ENCODE assay signal across 7 cellular contexts in genomic region chr11:46669606-46670243, GRCh38. TPM values are rescaled to one million over a fixed set of nuclear protein-coding genes. Genes with fewer than 3 reads are reported as not detected.
DNase-seq lines count a peak whose midpoint lies in the region; ATAC-seq and TF ChIP-seq lines count a peak whose summit lies in the region.
"Had no signal": no experiment of that assay in that cellular context is flagged by ENCODE, and none has a peak within 500 bp of the region (broad histone marks: within the 10 kb centered on the region; RNA-seq: fewer than 3 reads in every experiment).

No MANE protein-coding gene starts in this region.

- H4K20me1 ChIP-seq in DOHH2 (ENCODE audit: control insufficient read depth, insufficient read depth, low read depth, low read length) = no peaks in the 10 kb centered on the region
- H4K20me1 ChIP-seq in OCI-LY3 (ENCODE audit: insufficient read depth, low read length) = no peaks in the 10 kb centered on the region
- no peaks in the 10 kb centered on the region for H4K20me1 ChIP-seq in hepatocyte (ENCODE audit: insufficient read depth, poor library complexity, severe bottlenecking)

- no peak overlapping the region for H3K9ac ChIP-seq in OCI-LY3 (ENCODE audit: low read length)

- H3K4me3 ChIP-seq in DOHH2 (ENCODE audit: low read length) (no peak overlapping the region), OCI-LY3 (ENCODE audit: low read length) (no peak overlapping the region), hepatocyte (no peak overlapping the region), coronary artery (no peak overlapping the region)

- H3K4me2 ChIP-seq in DOHH2 (ENCODE audit: low read length) = no peak overlapping the region
- H3K4me2 ChIP-seq in OCI-LY3 (ENCODE audit: low read length) = no peak overlapping the region
- no peak overlapping the region for H3K4me2 ChIP-seq in hepatocyte

- H3K36me3 ChIP-seq in DOHH2 (ENCODE audit: control insufficient read depth, low read length) (peaks cover 60% of the 10 kb centered on the region), OCI-LY3 (replicated peaks; ENCODE audit: low read depth, low read length) (peaks cover 4% of the 10 kb centered on the region), hepatocyte (replicated peaks; ENCODE audit: insufficient read depth, low read depth) (peaks cover 5% of the 10 kb centered on the region)

- peak; percentile 48 for TF ChIP-seq CTCF in DOHH2 (IDR thresholded peaks at IDR 0.05; ENCODE audit: low read depth, low read length, poor library complexity, severe bottlenecking)
- peak; percentile 41 for TF ChIP-seq CTCF in OCI-LY3 (IDR thresholded peaks at IDR 0.05; ENCODE audit: low read depth, low read length)
- TF ChIP-seq CTCF in hepatocyte (IDR thresholded peaks at IDR 0.05; ENCODE audit: poor library complexity) = peak; percentile 16
- no peak for TF ChIP-seq CTCF in coronary artery (IDR thresholded peaks at IDR 0.05)

- H3K9me2 ChIP-seq in DOHH2 (replicated peaks; ENCODE audit: control insufficient read depth, low read length) (no peaks in the 10 kb centered on the region), hepatocyte (replicated peaks; ENCODE audit: insufficient read depth) (no peaks in the 10 kb centered on the region)

- no peaks in the 10 kb centered on the region for H3F3A ChIP-seq in DOHH2 (ENCODE audit: control insufficient read depth, insufficient read depth)

- H2AFZ ChIP-seq in OCI-LY3 (ENCODE audit: low read depth, low read length) = no peak overlapping the region
- H2AFZ ChIP-seq in hepatocyte = no peak overlapping the region

- H3K27me3 ChIP-seq in DOHH2 (ENCODE audit: control insufficient read depth, low read length) (no peaks in the 10 kb centered on the region), OCI-LY3 (ENCODE audit: low read depth, low read length) (no peaks in the 10 kb centered on the region), hepatocyte (no peaks in the 10 kb centered on the region)

- DNase-seq in hepatocyte (ENCODE audit: low spot score) = no peak
- no peak for DNase-seq in NCI-H1417 treated with DMSO at 0.1 percent for 48 hours (lab: John Stamatoyannopoulos, UW)
- DNase-seq in coronary artery (ENCODE audit: low spot score) = no peak
- DNase-seq: activated gamma-delta T cell treated with Interleukin-2 at 50 U/mL for 16 hours had no signal

- WGBS in hepatocyte (ENCODE audit: low lambda C conversion rate, missing lambda C conversion rate) = 91% methylated on average over 4 of the region's 4 CpGs

- ATAC-seq in GM18867 (IDR thresholded peaks at IDR 0.05; ENCODE audit: unreplicated experiment) = no peak

- H3K27ac ChIP-seq in DOHH2 (ENCODE audit: low read depth, low read length) (no peak overlapping the region), OCI-LY3 (ENCODE audit: low read length) (no peak overlapping the region), hepatocyte (no peak overlapping the region), coronary artery (no peak overlapping the region)

- H3K79me2 ChIP-seq in DOHH2 (ENCODE audit: control insufficient read depth, low read length) = no peaks in the 10 kb centered on the region
- H3K79me2 ChIP-seq in OCI-LY3 (ENCODE audit: low read length) = no peaks in the 10 kb centered on the region
- no peaks in the 10 kb centered on the region for H3K79me2 ChIP-seq in hepatocyte

- H3K4me1 ChIP-seq in DOHH2 (ENCODE audit: control insufficient read depth, low read length) (peaks cover 11% of the 10 kb centered on the region), OCI-LY3 (ENCODE audit: low read length) (no peaks in the 10 kb centered on the region), hepatocyte (ENCODE audit: insufficient read depth) (peaks cover 10% of the 10 kb centered on the region)

- no peaks in the 10 kb centered on the region for H3K9me3 ChIP-seq in DOHH2 (ENCODE audit: control insufficient read depth, insufficient read depth, low read length)
- no peaks in the 10 kb centered on the region for H3K9me3 ChIP-seq in OCI-LY3 (ENCODE audit: insufficient read depth, low read length)
- no peaks in the 10 kb centered on the region for H3K9me3 ChIP-seq in hepatocyte (ENCODE audit: low read depth)

RNA-seq across cellular contexts. Expression of gene ARHGAP1, which starts 30.7 kb away (rescaled TPM):
- 19.6 and 23.4 TPM in 2 replicates for total RNA-seq in hepatocyte
- polyA plus RNA-seq in hepatocyte = 56.0 and 62.8 TPM in 2 replicates

RNA-seq across cellular contexts. Expression of gene ZNF408, which starts 31.1 kb away (rescaled TPM):
- total RNA-seq in hepatocyte = 7.8 and 10.4 TPM in 2 replicates
- polyA plus RNA-seq in hepatocyte = 10.7 and 13.6 TPM in 2 replicates

RNA-seq across cellular contexts. Expression of gene F2, which starts 49.3 kb away (rescaled TPM):
- total RNA-seq in hepatocyte = 79.7 and 85.9 TPM in 2 replicates
- 96.2 and 111 TPM in 2 replicates for polyA plus RNA-seq in hepatocyte

RNA-seq across cellular contexts. Expression of gene ATG13, which starts 52.4 kb away (rescaled TPM):
- total RNA-seq in hepatocyte = 60.8 and 89.6 TPM in 2 replicates
- 50.9 and 54.9 TPM in 2 replicates for polyA plus RNA-seq in hepatocyte

RNA-seq across cellular contexts. Expression of gene HARBI1, which starts 52.7 kb away (rescaled TPM):
- total RNA-seq in hepatocyte = 4.5 and 6.5 TPM in 2 replicates
- polyA plus RNA-seq in hepatocyte = 3.7 and 4.4 TPM in 2 replicates
